30 cellular contexts compared by ENCODE assay signal in the genomic region with DNA sequence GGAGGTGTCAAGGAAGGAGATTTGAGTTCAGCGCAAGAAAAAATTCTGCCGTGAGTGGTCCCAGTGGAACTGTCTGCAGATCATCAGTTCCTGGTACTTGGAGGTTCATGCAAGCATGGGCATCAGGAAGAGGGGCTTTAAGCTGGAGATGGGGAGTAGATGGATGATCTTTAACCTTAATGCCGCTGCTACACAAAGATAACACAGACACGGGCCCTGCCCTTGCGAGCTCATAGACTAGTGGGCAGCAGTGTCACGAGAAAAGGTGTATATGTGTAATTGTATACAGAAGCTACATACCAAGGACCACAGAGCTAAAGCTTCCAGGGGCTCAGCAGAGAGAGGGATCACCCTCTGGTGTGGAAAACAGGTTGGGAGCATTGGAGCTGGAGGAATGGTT. TPM values are rescaled to one million over a fixed set of nuclear protein-coding genes. Genes with fewer than 3 reads are reported as not detected.
"Had no signal": no experiment of that assay in that cellular context is flagged by ENCODE, and none has a peak within 500 bp of the region (broad histone marks: within the 10 kb centered on the region; RNA-seq: fewer than 3 reads in every experiment).

No MANE protein-coding gene starts in this region.

- H3K4me1 Mint-ChIP-seq: mesothelial cell of epicardium had no signal

- ATAC-seq: esophagus mucosa; gastrocnemius medialis; heart right ventricle; left cardiac atrium; left lung; left ventricle myocardium superior; lower lobe of right lung; mucosa of descending colon; naive thymus-derived CD8-positive, alpha-beta T cell had no signal

- H3K27ac Mint-ChIP-seq: mesothelial cell of epicardium had no signal

- DNase-seq: dermis blood vessel endothelial cell; dorsolateral prefrontal cortex; effector CD4-positive, alpha-beta T cell; effector memory CD4-positive, alpha-beta T cell; esophagus squamous epithelium; foreskin fibroblast; foreskin melanocyte; gastrocnemius medialis; glutamatergic neuron; head of caudate nucleus; heart right ventricle; hippocampal formation; left cardiac atrium; left lung; left ventricle myocardium superior; lower lobe of right lung; mesenchymal stem cell; mucosa of descending colon; naive B cell; naive thymus-derived CD8-positive, alpha-beta T cell had no signal

- H3K9me3 ChIP-seq: esophagus squamous epithelium, gastrocnemius medialis, heart right ventricle, left lung, lower lobe of right lung, mucosa of descending colon had no signal

- H3K36me3 Mint-ChIP-seq: mesothelial cell of epicardium, naive B cell had no signal

- H3K4me3 Mint-ChIP-seq: mesothelial cell of epicardium; naive thymus-derived CD8-positive, alpha-beta T cell had no signal

RNA-seq across cellular contexts. Expression of a gene that starts 33.6 kb away (rescaled TPM):
- total RNA-seq: dermis blood vessel endothelial cell; endothelial cell of umbilical vein; epithelial cell of proximal tubule; esophagus mucosa; esophagus squamous epithelium; gastrocnemius medialis; glomerular endothelial cell; heart right ventricle; kidney epithelial cell; left cardiac atrium; left lung; left ventricle myocardium superior; lower leg skin; lower lobe of right lung; lung microvascular endothelial cell; mesenteric fat pad; mesothelial cell of epicardium; mucosa of descending colon; myocyte; naive thymus-derived CD8-positive, alpha-beta T cell had no signal
